10 cellular contexts compared by ENCODE assay signal in the genomic region with DNA sequence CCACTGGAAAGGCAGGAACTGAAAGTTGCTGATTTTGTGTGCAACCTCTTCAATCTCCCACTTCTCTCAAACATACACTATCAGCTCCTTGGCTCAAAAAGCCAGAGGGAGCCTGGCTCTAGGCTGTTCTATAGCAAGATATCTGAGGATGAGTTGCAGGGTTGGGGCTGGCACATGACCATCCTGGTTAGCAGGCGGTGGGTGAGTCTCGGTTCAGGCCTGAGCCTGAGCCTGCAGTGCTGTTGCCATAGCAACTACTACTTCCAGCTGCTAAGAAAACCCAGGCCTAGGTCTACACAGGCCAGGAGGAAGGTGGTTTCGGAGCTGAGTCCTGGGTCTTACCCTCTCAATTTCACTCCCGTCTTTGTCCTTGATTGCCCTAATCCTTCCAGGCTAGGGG. TPM values are rescaled to one million over a fixed set of nuclear protein-coding genes. Genes with fewer than 3 reads are reported as not detected.
DNase-seq lines count a peak whose midpoint lies in the region; ATAC-seq and TF ChIP-seq lines count a peak whose summit lies in the region.
"Had no signal": no experiment of that assay in that cellular context is flagged by ENCODE, and none has a peak within 500 bp of the region (broad histone marks: within the 10 kb centered on the region; RNA-seq: fewer than 3 reads in every experiment).

No MANE protein-coding gene starts in this region.

- H3K27ac ChIP-seq in heart left ventricle: peak overlapping the region in 8 of 12 donors; percentile 3 to 54 (median 26)
- H3K27ac ChIP-seq in upper lobe of right lung: peak overlapping the region; percentile 47

- H3K4me1 ChIP-seq in heart left ventricle: peaks cover 0 to 43% (median 19%) of the 10 kb centered on the region in 12 donors
- peaks cover 25% of the 10 kb centered on the region for H3K4me1 ChIP-seq in upper lobe of right lung

- no peaks in the 10 kb centered on the region for H3K36me3 Mint-ChIP-seq in activated naive CD8-positive, alpha-beta T cell treated with anti-CD3 and anti-CD28 coated beads, Interleukin-2, amount 50 U/mL, for 24 hours (ENCODE audit: low read depth)
- no peaks in the 10 kb centered on the region for H3K36me3 Mint-ChIP-seq in immature natural killer cell

- intact Hi-C loops in heart left ventricle (cut with DNase I) (loop anchor here in 1 of 10 donors (10.0 kb wide), 1 partner anchor 800 kb away; no protein-coding TSS in a partner anchor), Right ventricle myocardium inferior (cut with DNase I) (no loop called here), upper lobe of right lung (cut with DNase I) (no loop called here)

- H3K9me3 ChIP-seq in heart left ventricle (no peaks in the 10 kb centered on the region), upper lobe of right lung (no peaks in the 10 kb centered on the region)

- peaks cover 22% of the 10 kb centered on the region for H3K4me1 Mint-ChIP-seq in activated naive CD8-positive, alpha-beta T cell treated with anti-CD3 and anti-CD28 coated beads, Interleukin-2, amount 50 U/mL, for 24 hours
- H3K4me1 Mint-ChIP-seq in immature natural killer cell: no peaks in the 10 kb centered on the region

- ATAC-seq in heart left ventricle (peak in 1 of 4 donors; percentile 6), Right ventricle myocardium inferior (no peak), upper lobe of right lung (no peak), HG03097 (IDR thresholded peaks at IDR 0.05; ENCODE audit: low FRiP score, unreplicated experiment) (no peak), HG02884 (IDR thresholded peaks at IDR 0.05; ENCODE audit: unreplicated experiment) (no peak)
- ATAC-seq in activated naive CD8-positive, alpha-beta T cell treated with anti-CD3 and anti-CD28 coated beads, Interleukin-2, amount 50 U/mL, for 24 hours: peak; percentile 59
- ATAC-seq: activated CD4-positive, CD25-positive, alpha-beta regulatory T cell treated with anti-CD3 and anti-CD28 coated beads, Interleukin-2, amount 50 U/mL, for 24 hours had no signal

- H3K4me3 ChIP-seq in heart left ventricle (no peak overlapping the region), upper lobe of right lung (no peak overlapping the region)

- WGBS in heart left ventricle, 4 donors: 63 to 85% (median 80%) methylated on average over 4 of the region's 4 CpGs

- no peaks in the 10 kb centered on the region for H3K9me3 Mint-ChIP-seq in activated naive CD8-positive, alpha-beta T cell treated with anti-CD3 and anti-CD28 coated beads, Interleukin-2, amount 50 U/mL, for 24 hours
- no peaks in the 10 kb centered on the region for H3K9me3 Mint-ChIP-seq in immature natural killer cell

- no peaks in the 10 kb centered on the region for H3K27me3 ChIP-seq in heart left ventricle
- no peaks in the 10 kb centered on the region for H3K27me3 ChIP-seq in upper lobe of right lung

- no peaks in the 10 kb centered on the region for H3K27me3 Mint-ChIP-seq in activated naive CD8-positive, alpha-beta T cell treated with anti-CD3 and anti-CD28 coated beads, Interleukin-2, amount 50 U/mL, for 24 hours
- H3K27me3 Mint-ChIP-seq in immature natural killer cell (ENCODE audit: low read depth in 3 of 3): peaks cover 0 to 5% (median 2%) of the 10 kb centered on the region in 3 donors

- H3K36me3 ChIP-seq in heart left ventricle: no peaks in the 10 kb centered on the region
- no peaks in the 10 kb centered on the region for H3K36me3 ChIP-seq in upper lobe of right lung

- TF ChIP-seq CTCF in heart left ventricle (IDR thresholded peaks at IDR 0.05) (no peak), upper lobe of right lung (IDR thresholded peaks at IDR 0.05) (no peak)

- no peak for DNase-seq in heart left ventricle
- DNase-seq in Right ventricle myocardium inferior (ENCODE audit: missing footprints): no peak
- no peak for DNase-seq in activated naive CD8-positive, alpha-beta T cell treated with anti-CD3 and anti-CD28 coated beads, Interleukin-2, amount 50 U/mL, for 24 hours
- peak; percentile 62 for DNase-seq in iPS-NIHi7 (ENCODE audit: extremely low spot score)
- DNase-seq in upper lobe of right lung: no peak
- DNase-seq in immature natural killer cell: no peak
- DNase-seq: NCI-H82 had no signal

- H3K27ac Mint-ChIP-seq in activated naive CD8-positive, alpha-beta T cell treated with anti-CD3 and anti-CD28 coated beads, Interleukin-2, amount 50 U/mL, for 24 hours: no peak overlapping the region
- no peak overlapping the region for H3K27ac Mint-ChIP-seq in immature natural killer cell

- H3K4me3 Mint-ChIP-seq in activated naive CD8-positive, alpha-beta T cell treated with anti-CD3 and anti-CD28 coated beads, Interleukin-2, amount 50 U/mL, for 24 hours: no peak overlapping the region
- H3K4me3 Mint-ChIP-seq in immature natural killer cell: no peak overlapping the region

- TF ChIP-seq POLR2A in heart left ventricle (IDR thresholded peaks at IDR 0.05): no peak

RNA-seq across cellular contexts. Expression of gene CWC15, which starts 39.0 kb away (rescaled TPM):
- 10 to 100 TPM; 54.4 to 81.8 (median 62.6) TPM for total RNA-seq in heart left ventricle
- 100 to 1,000 TPM in 1 of 2 donors, 10 to 100 TPM in 1; 71.4 to 118 TPM for polyA plus RNA-seq in heart left ventricle
- total RNA-seq in Right ventricle myocardium inferior: 79.1 TPM
- 53.9 TPM for total RNA-seq in upper lobe of right lung
- polyA plus RNA-seq in immature natural killer cell: 10 to 100 TPM; 40.4 to 48.7 (median 47.2) TPM

RNA-seq across cellular contexts. Expression of gene KDM4D, which starts 39.1 kb away (rescaled TPM):
- total RNA-seq in heart left ventricle (1 to 10 TPM in 3 of 9 donors, under 1 TPM in 5, not detected in 1; 0.65 to 1.3 (median 0.95) TPM), Right ventricle myocardium inferior (0.54 TPM), upper lobe of right lung (0.52 TPM)
- polyA plus RNA-seq in heart left ventricle (under 1 TPM; 0.19 to 0.85 TPM), immature natural killer cell (under 1 TPM in 2 of 3 donors, not detected in 1; 0.10 to 0.22 TPM)
